17 cellular contexts compared by ENCODE assay signal in the genomic region with DNA sequence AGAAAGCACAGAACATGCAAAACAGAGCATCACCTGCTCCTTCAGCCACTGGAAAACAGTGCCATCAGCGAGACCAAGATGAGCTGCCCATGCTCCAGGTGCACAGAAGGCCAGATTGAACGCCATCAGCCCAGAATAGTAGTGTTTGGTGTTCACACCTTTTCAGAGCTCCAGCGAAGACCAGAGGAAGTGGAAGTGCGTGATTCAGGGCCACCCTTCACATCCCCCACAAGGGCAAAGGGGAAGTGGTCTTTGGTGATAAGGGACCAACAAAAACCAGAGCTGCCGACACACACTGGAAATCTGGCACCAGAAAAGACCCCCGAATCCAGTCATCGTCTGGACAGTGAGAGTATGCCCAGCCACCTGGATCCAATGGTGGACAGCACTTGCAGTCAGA. TPM values are rescaled to one million over a fixed set of nuclear protein-coding genes. Genes with fewer than 3 reads are reported as not detected.
DNase-seq lines count a peak whose midpoint lies in the region; ATAC-seq, FAIRE-seq and TF ChIP-seq lines count a peak whose summit lies in the region.
"Had no signal": no experiment of that assay in that cellular context is flagged by ENCODE, and none has a peak within 500 bp of the region (broad histone marks: within the 10 kb centered on the region; RNA-seq: fewer than 3 reads in every experiment).

No MANE protein-coding gene starts in this region.

- peak; percentile 14 for ATAC-seq in activated CD8-positive, alpha-beta T cell treated with anti-CD3 and anti-CD28 coated beads, Interleukin-2, amount 10 ng/mL, durations not matched to agents 7 days and 5 days
- ATAC-seq in activated CD8-positive, alpha-beta T cell treated with anti-CD3 and anti-CD28 coated beads for 36 hours: no peak
- no peak for ATAC-seq in GM21515 (IDR thresholded peaks at IDR 0.05; ENCODE audit: unreplicated experiment)
- ATAC-seq: Right ventricle myocardium inferior had no signal

- H3K9ac ChIP-seq in endodermal cell (ENCODE audit: extremely low read depth, low read length, poor library complexity, severe bottlenecking): no peak overlapping the region

- H3K27me3 Mint-ChIP-seq in activated CD8-positive, alpha-beta T cell treated with anti-CD3 and anti-CD28 coated beads, Interleukin-2, amount 10 ng/mL, durations not matched to agents 7 days and 5 days (ENCODE audit: low read depth): peaks cover 15% of the 10 kb centered on the region
- peaks cover 26% of the 10 kb centered on the region for H3K27me3 Mint-ChIP-seq in activated CD8-positive, alpha-beta T cell treated with anti-CD3 and anti-CD28 coated beads for 36 hours
- peaks cover 25% of the 10 kb centered on the region for H3K27me3 Mint-ChIP-seq in endodermal cell (ENCODE audit: insufficient read depth)

- no peaks in the 10 kb centered on the region for H3K4me1 ChIP-seq in endodermal cell (ENCODE audit: control insufficient read depth, insufficient read depth, low read length)
- H3K4me1 ChIP-seq: HAP-1 had no signal

- peaks cover 12% of the 10 kb centered on the region for H3K27me3 ChIP-seq in endodermal cell (ENCODE audit: control insufficient read depth, insufficient read depth, low read length, poor library complexity, severe bottlenecking)

- WGBS in endodermal cell (ENCODE audit: insufficient coverage in 1 of 2, insufficient read length in 1 of 2), 2 experiments: 85 to 92% methylated on average over 6 to 7 of the region's 7 CpGs

- DNase-seq in activated CD8-positive, alpha-beta T cell treated with anti-CD3 and anti-CD28 coated beads, Interleukin-2, amount 10 ng/mL, durations not matched to agents 7 days and 5 days: no peak
- no peak for DNase-seq in activated CD8-positive, alpha-beta T cell treated with anti-CD3 and anti-CD28 coated beads for 36 hours
- DNase-seq in NOMO-1 treated with DMSO at 0.1 percent for 48 hours (lab: John Stamatoyannopoulos, UW; ENCODE audit: unreplicated experiment): peak; percentile 23
- DNase-seq in endodermal cell: peak; percentile 26
- no peak for DNase-seq in urothelium cell line (ENCODE audit: low spot score)
- no peak for DNase-seq in GM19239 (ENCODE audit: insufficient read length, low spot score)
- DNase-seq in stimulated activated CD4-positive, alpha-beta T cell treated with anti-CD3 and anti-CD28 coated beads, Interleukin-4, amount 100 ng/mL, for 24 hours: no peak
- DNase-seq: GF-D8, NCI-H1105, NCI-H187, NCI-H69 had no signal

- no peaks in the 10 kb centered on the region for H3K9me3 Mint-ChIP-seq in activated CD8-positive, alpha-beta T cell treated with anti-CD3 and anti-CD28 coated beads, Interleukin-2, amount 10 ng/mL, durations not matched to agents 7 days and 5 days (ENCODE audit: insufficient read depth)
- H3K9me3 Mint-ChIP-seq in activated CD8-positive, alpha-beta T cell treated with anti-CD3 and anti-CD28 coated beads for 36 hours: no peaks in the 10 kb centered on the region
- H3K9me3 Mint-ChIP-seq in endodermal cell: no peaks in the 10 kb centered on the region

- H3K4me3 Mint-ChIP-seq in activated CD8-positive, alpha-beta T cell treated with anti-CD3 and anti-CD28 coated beads, Interleukin-2, amount 10 ng/mL, durations not matched to agents 7 days and 5 days: no peak overlapping the region
- no peak overlapping the region for H3K4me3 Mint-ChIP-seq in activated CD8-positive, alpha-beta T cell treated with anti-CD3 and anti-CD28 coated beads for 36 hours
- no peak overlapping the region for H3K4me3 Mint-ChIP-seq in endodermal cell

- H3K36me3 Mint-ChIP-seq in activated CD8-positive, alpha-beta T cell treated with anti-CD3 and anti-CD28 coated beads, Interleukin-2, amount 10 ng/mL, durations not matched to agents 7 days and 5 days (ENCODE audit: low read depth): no peaks in the 10 kb centered on the region
- no peaks in the 10 kb centered on the region for H3K36me3 Mint-ChIP-seq in activated CD8-positive, alpha-beta T cell treated with anti-CD3 and anti-CD28 coated beads for 36 hours (ENCODE audit: low read depth)
- no peaks in the 10 kb centered on the region for H3K36me3 Mint-ChIP-seq in endodermal cell (ENCODE audit: low read depth)

- no peak overlapping the region for H3K27ac Mint-ChIP-seq in activated CD8-positive, alpha-beta T cell treated with anti-CD3 and anti-CD28 coated beads, Interleukin-2, amount 10 ng/mL, durations not matched to agents 7 days and 5 days
- no peak overlapping the region for H3K27ac Mint-ChIP-seq in activated CD8-positive, alpha-beta T cell treated with anti-CD3 and anti-CD28 coated beads for 36 hours
- H3K27ac Mint-ChIP-seq in endodermal cell: no peak overlapping the region

- POLR2A ChIA-PET in activated CD8-positive, alpha-beta T cell treated with anti-CD3 and anti-CD28 coated beads, Interleukin-2, amount 10 ng/mL, durations not matched to agents 7 days and 5 days (lab: Charles Lee): interaction anchor here (0.9 kb wide), 1 partner anchor 9 kb away, joined by 4 read pairs; no protein-coding TSS in a partner anchor
- POLR2A ChIA-PET in activated CD8-positive, alpha-beta T cell treated with anti-CD3 and anti-CD28 coated beads for 36 hours (lab: Charles Lee): no interaction called here

- FAIRE-seq in urothelium cell line (lab: Jason Lieb, UNC) (peak; percentile 37), GM19239 (lab: Jason Lieb, UNC) (no peak)

- CTCF ChIA-PET in activated CD8-positive, alpha-beta T cell treated with anti-CD3 and anti-CD28 coated beads, Interleukin-2, amount 10 ng/mL, durations not matched to agents 7 days and 5 days (lab: Charles Lee): interaction anchor here (1.1 to 2.2 kb wide), 3 partner anchors 14 to 24 kb away, joined by 3 to 7 read pairs (median 6); no protein-coding TSS in a partner anchor
- CTCF ChIA-PET in activated CD8-positive, alpha-beta T cell treated with anti-CD3 and anti-CD28 coated beads for 36 hours (lab: Charles Lee): no interaction called here

- H3K36me3 ChIP-seq in endodermal cell (ENCODE audit: control insufficient read depth, insufficient read depth, low read length): no peaks in the 10 kb centered on the region
- H3K36me3 ChIP-seq: HAP-1 had no signal

- intact Hi-C loops in activated CD8-positive, alpha-beta T cell treated with anti-CD3 and anti-CD28 coated beads for 36 hours (cut with micrococcal nuclease): no loop called here

- no peak overlapping the region for H3K27ac ChIP-seq in endodermal cell (ENCODE audit: low read depth, low read length)

- H3K4me3 ChIP-seq in endodermal cell (ENCODE audit: low read length): no peak overlapping the region
- H3K4me3 ChIP-seq: HAP-1 had no signal

- peaks cover 29% of the 10 kb centered on the region for H3K4me1 Mint-ChIP-seq in activated CD8-positive, alpha-beta T cell treated with anti-CD3 and anti-CD28 coated beads, Interleukin-2, amount 10 ng/mL, durations not matched to agents 7 days and 5 days (ENCODE audit: low read depth)
- peaks cover 7% of the 10 kb centered on the region for H3K4me1 Mint-ChIP-seq in activated CD8-positive, alpha-beta T cell treated with anti-CD3 and anti-CD28 coated beads for 36 hours (ENCODE audit: low read depth)
- H3K4me1 Mint-ChIP-seq in endodermal cell: peaks cover 13% of the 10 kb centered on the region

- H3K9me3 ChIP-seq in endodermal cell (ENCODE audit: control insufficient read depth, low read length): no peaks in the 10 kb centered on the region
- H3K9me3 ChIP-seq: HAP-1 had no signal

- no peak for TF ChIP-seq CTCF in activated CD8-positive, alpha-beta T cell treated with anti-CD3 and anti-CD28 coated beads for 36 hours (IDR thresholded peaks at IDR 0.05)
- TF ChIP-seq CTCF in endodermal cell (conservative IDR thresholded peaks at IDR 0.05): no peak

RNA-seq across cellular contexts. Expression of gene TMEM72, which starts 29.5 kb away (rescaled TPM):
- not detected for total RNA-seq in activated CD8-positive, alpha-beta T cell treated with anti-CD3 and anti-CD28 coated beads, Interleukin-2, amount 10 ng/mL, durations not matched to agents 7 days and 5 days
- not detected for total RNA-seq in activated CD8-positive, alpha-beta T cell treated with anti-CD3 and anti-CD28 coated beads for 36 hours
- total RNA-seq in endodermal cell: not detected
- 0.21 TPM for polyA plus RNA-seq in endodermal cell (2013, experiment 1 of 2)
- 0.12 TPM for polyA plus RNA-seq in endodermal cell (2013, experiment 2 of 2)
- total RNA-seq: A172, Daoy, Right ventricle myocardium inferior had no signal
- polyA plus RNA-seq: BJ had no signal

Comparison
In these comparisons a context has a peak if more than half of its experiments do, and no peak if none do; other contexts are left out.
1. DNase-seq: peak in NOMO-1 treated with DMSO at 0.1 percent for 48 hours (single experiment) and endodermal cell (single experiment); none in activated CD8-positive, alpha-beta T cell treated with anti-CD3 and anti-CD28 coated beads, Interleukin-2, amount 10 ng/mL, durations not matched to agents 7 days and 5 days (single experiment), activated CD8-positive, alpha-beta T cell treated with anti-CD3 and anti-CD28 coated beads for 36 hours (single experiment), urothelium cell line (single experiment), GM19239 (single experiment) and stimulated activated CD4-positive, alpha-beta T cell treated with anti-CD3 and anti-CD28 coated beads, Interleukin-4, amount 100 ng/mL, for 24 hours (single experiment).